21 cellular contexts compared by ENCODE assay signal in the genomic region with DNA sequence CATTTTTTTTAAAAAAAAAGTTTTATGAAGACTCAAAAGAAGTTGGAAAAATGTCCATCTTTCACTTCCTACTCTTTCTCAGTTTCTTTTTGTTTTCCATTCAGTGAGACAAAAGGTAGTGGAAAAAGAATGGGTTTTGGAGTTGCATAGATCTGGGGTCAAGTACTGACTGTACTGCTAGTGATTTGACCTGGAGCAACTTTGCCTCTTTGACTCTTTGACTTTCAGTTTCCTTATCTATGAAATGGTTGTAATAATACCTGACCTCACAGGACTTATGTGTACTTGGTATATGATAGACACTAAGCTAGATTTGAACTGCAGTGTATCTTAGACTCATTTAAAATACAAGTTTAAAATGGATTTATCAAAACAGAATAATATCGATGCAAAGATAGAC. TPM values are rescaled to one million over a fixed set of nuclear protein-coding genes. Genes with fewer than 3 reads are reported as not detected.
DNase-seq lines count a peak whose midpoint lies in the region; ATAC-seq and TF ChIP-seq lines count a peak whose summit lies in the region.
"Had no signal": no experiment of that assay in that cellular context is flagged by ENCODE, and none has a peak within 500 bp of the region (broad histone marks: within the 10 kb centered on the region; RNA-seq: fewer than 3 reads in every experiment).

No MANE protein-coding gene starts in this region.

- no peak overlapping the region for H3K27ac Mint-ChIP-seq in CD4-positive, alpha-beta T cell

- no peak for DNase-seq in mucosa of descending colon
- no peak for DNase-seq in breast epithelium (ENCODE audit: low spot score in 2 of 2)
- no peak for DNase-seq in cerebellar cortex (ENCODE audit: low spot score)
- no peak for DNase-seq in CD4-positive, alpha-beta T cell
- no peak for DNase-seq in SW 1271 (lab: John Stamatoyannopoulos, UW)
- DNase-seq: amygdala; COR-L47; foreskin melanocyte; KBM-7; naive B cell; NCI-H1092; NCI-H2171 treated with DMSO at 0.1 percent for 48 hours; stimulated activated CD4-positive, alpha-beta T cell treated with anti-CD3 and anti-CD28 coated beads, Interleukin-15, amount 100 ng/mL, for 24 hours; T-helper 1 cell; WERI-Rb-1 had no signal

- no peak overlapping the region for H3K27ac ChIP-seq in breast epithelium
- H3K27ac ChIP-seq in CD4-positive, alpha-beta T cell (ENCODE audit: low read depth, low read length), result no peak overlapping the region
- H3K27ac ChIP-seq: prostate gland, RWPE1, WERI-Rb-1 had no signal

- H3K4me1 ChIP-seq in mucosa of descending colon (ENCODE audit: low read depth) (peaks cover 4% of the 10 kb centered on the region), breast epithelium (no peaks in the 10 kb centered on the region)
- H3K4me1 ChIP-seq: prostate gland had no signal

- no peaks in the 10 kb centered on the region for H3K36me3 ChIP-seq in mucosa of descending colon (ENCODE audit: low read depth)
- no peaks in the 10 kb centered on the region for H3K36me3 ChIP-seq in breast epithelium
- H3K36me3 ChIP-seq: prostate gland, WERI-Rb-1 had no signal

- no peak for TF ChIP-seq POLR2A in breast epithelium (IDR thresholded peaks at IDR 0.05)

- peaks cover 8% of the 10 kb centered on the region for H3K27me3 Mint-ChIP-seq in CD4-positive, alpha-beta T cell

- POLR2A ChIA-PET in CD4-positive, alpha-beta T cell (lab: Charles Lee), result no interaction called here

- H3K27me3 ChIP-seq in breast epithelium, result no peaks in the 10 kb centered on the region
- no peaks in the 10 kb centered on the region for H3K27me3 ChIP-seq in CD4-positive, alpha-beta T cell (ENCODE audit: control insufficient read depth, insufficient read depth, low read length)

- TF ChIP-seq CTCF in mucosa of descending colon (IDR thresholded peaks at IDR 0.05), result no peak
- TF ChIP-seq CTCF in breast epithelium (IDR thresholded peaks at IDR 0.05), result no peak
- no peak for TF ChIP-seq CTCF in CD4-positive, alpha-beta T cell (IDR thresholded peaks at IDR 0.05)

- no peaks in the 10 kb centered on the region for H3K36me3 Mint-ChIP-seq in CD4-positive, alpha-beta T cell (ENCODE audit: low read depth)
- H3K36me3 Mint-ChIP-seq: naive B cell had no signal

- CTCF ChIA-PET in CD4-positive, alpha-beta T cell (lab: Charles Lee), result no interaction called here

- no peaks in the 10 kb centered on the region for H3K4me1 Mint-ChIP-seq in CD4-positive, alpha-beta T cell (ENCODE audit: low read depth)
- H3K4me1 Mint-ChIP-seq: naive B cell had no signal

- no peaks in the 10 kb centered on the region for H3K9me3 Mint-ChIP-seq in CD4-positive, alpha-beta T cell

- intact Hi-C loops in mucosa of descending colon (cut with DNase I, micrococcal nuclease) (no loop called here), breast epithelium (cut with DNase I; ENCODE audit: low total_unique reads) (no loop called here)
- intact Hi-C loops in CD4-positive, alpha-beta T cell (cut with DNase I, micrococcal nuclease), result no loop called here

- no peaks in the 10 kb centered on the region for H3K9me3 ChIP-seq in mucosa of descending colon
- no peaks in the 10 kb centered on the region for H3K9me3 ChIP-seq in breast epithelium
- no peaks in the 10 kb centered on the region for H3K9me3 ChIP-seq in CD4-positive, alpha-beta T cell (ENCODE audit: control insufficient read depth, low read length)
- H3K9me3 ChIP-seq: prostate gland had no signal

- H3K4me3 ChIP-seq in mucosa of descending colon (no peak overlapping the region), breast epithelium (no peak overlapping the region)
- H3K4me3 ChIP-seq: prostate gland had no signal

- H3K4me3 Mint-ChIP-seq in CD4-positive, alpha-beta T cell, result no peak overlapping the region
- H3K4me3 Mint-ChIP-seq: naive B cell had no signal

- ATAC-seq in GM18520 (IDR thresholded peaks at IDR 0.05; ENCODE audit: unreplicated experiment) (peak; percentile 76), GM21526 (IDR thresholded peaks at IDR 0.05; ENCODE audit: low FRiP score, unreplicated experiment) (peak; percentile 59), HG03342 (IDR thresholded peaks at IDR 0.05; ENCODE audit: unreplicated experiment) (peak; percentile 78), mucosa of descending colon (peak; percentile 14)
- no peak for ATAC-seq in CD4-positive, alpha-beta T cell (ENCODE audit: poor library complexity)

RNA-seq across cellular contexts. Expression of a gene that starts 3.5 kb away (rescaled TPM):
- 1 to 10 TPM in 2 of 3 donors, under 1 TPM in 1; 0.55 to 5.8 (median 2.0) TPM for total RNA-seq in mucosa of descending colon
- total RNA-seq in breast epithelium, result 10 to 100 TPM in 1 of 3 donors, 1 to 10 TPM in 2; 5.0 to 26.2 (median 9.3) TPM
- total RNA-seq in CD4-positive, alpha-beta T cell, result not detected
- total RNA-seq: activated CD8-positive, alpha-beta memory T cell treated with anti-CD3 and anti-CD28 coated beads for 36 hours had no signal
